8 cellular contexts compared by ENCODE assay signal in the genomic region with DNA sequence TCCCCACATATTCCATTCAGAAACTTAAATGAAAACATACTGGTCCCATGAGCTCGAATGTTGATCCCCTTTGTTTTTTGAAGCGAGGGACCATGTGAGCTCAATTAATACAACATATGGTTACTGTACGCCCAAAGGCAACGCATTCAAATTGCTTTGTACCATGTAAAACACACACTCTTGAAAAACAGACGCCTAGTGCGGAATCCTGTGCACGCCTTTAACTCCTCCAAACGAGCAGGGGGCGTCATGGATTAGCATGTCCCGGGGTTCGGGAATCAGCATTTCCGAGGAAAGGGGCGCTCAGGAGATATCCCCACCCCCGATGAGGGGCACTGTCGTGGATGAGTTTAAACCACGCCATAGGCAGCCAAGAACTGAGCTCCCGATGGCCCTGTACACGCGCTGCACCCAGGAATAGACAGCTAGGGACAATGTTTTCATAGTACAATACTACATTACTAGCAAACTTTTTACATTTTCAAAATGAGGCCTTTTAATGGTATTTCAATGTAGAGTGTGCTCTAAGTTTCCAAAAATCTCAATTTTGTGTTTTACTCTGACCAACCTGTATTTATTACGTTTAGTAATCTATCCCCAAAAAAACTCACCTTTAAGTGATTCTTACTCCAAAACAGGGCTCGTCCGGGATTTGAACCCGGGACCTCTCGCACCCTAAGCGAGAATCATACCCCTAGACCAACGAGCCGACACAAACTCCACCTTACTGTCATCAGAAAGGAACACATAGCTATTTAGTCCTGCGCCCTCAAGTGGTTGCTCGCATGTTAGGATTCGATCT. TPM values are rescaled to one million over a fixed set of nuclear protein-coding genes. Genes with fewer than 3 reads are reported as not detected.
DNase-seq lines count a peak whose midpoint lies in the region; ATAC-seq and TF ChIP-seq lines count a peak whose summit lies in the region.

No MANE protein-coding gene starts in this region.

- no peaks in the 10 kb centered on the region for H3K9me3 Mint-ChIP-seq in chondrocyte (ENCODE audit: low read depth)

- TF ChIP-seq CTCF in AG09309 (IDR thresholded peaks at IDR 0.05; ENCODE audit: control insufficient read depth, insufficient read depth, low read depth, low read length, missing control alignments) (peak; percentile 88), chondrocyte (IDR thresholded peaks at IDR 0.05) (peak; percentile 91)

- DNase-seq in AG09309 (ENCODE audit: low read depth) (peak; percentile 59), NCI-H226 (peak; percentile 68), chondrocyte (ENCODE audit: low spot score) (no peak), kidney tubule cell (ENCODE audit: low spot score) (peak; percentile 90)
- peak; percentile 71 to 84 (median 80) for DNase-seq in stimulated activated CD4-positive, alpha-beta T cell treated with anti-CD3 and anti-CD28 coated beads, Interleukin-1b, Interleukin-23, amount 100 ng/mL, for 24 hours (ENCODE audit: low read depth in 4 of 4, low spot score in 1 of 4)

- no peaks in the 10 kb centered on the region for H3K27me3 Mint-ChIP-seq in chondrocyte (ENCODE audit: low read depth)

- ATAC-seq in GM18907 (IDR thresholded peaks at IDR 0.05; ENCODE audit: unreplicated experiment) (peak; percentile 56), HG03280 (IDR thresholded peaks at IDR 0.05; ENCODE audit: unreplicated experiment) (peak; percentile 45)
- ATAC-seq in activated CD4-positive, CD25-positive, alpha-beta regulatory T cell treated with anti-CD3 and anti-CD28 coated beads, Interleukin-2, amount 50 U/mL, for 24 hours: peak; percentile 46 to 52

- no peaks in the 10 kb centered on the region for H3K36me3 Mint-ChIP-seq in chondrocyte (ENCODE audit: low read depth)

- H3K4me1 Mint-ChIP-seq in chondrocyte (ENCODE audit: low read depth): peaks cover 10% of the 10 kb centered on the region

- H3K27ac Mint-ChIP-seq in chondrocyte (ENCODE audit: unreplicated experiment): peak overlapping the region; percentile 88

- peak overlapping the region; percentile 75 for H3K4me3 ChIP-seq in AG09309 (ENCODE audit: control insufficient read depth, low read depth, low read length)

- H3K4me3 Mint-ChIP-seq in chondrocyte (ENCODE audit: unreplicated experiment): peak overlapping the region; percentile 85

RNA-seq across cellular contexts. Expression of a gene that starts 6.7 kb away (rescaled TPM):
- total RNA-seq in chondrocyte: 195 to 215 TPM (median 198 TPM) in 3 replicates
